24 cellular contexts compared by ENCODE assay signal in genomic region chr20:47172579-47172978, GRCh38.
DNase-seq lines count a peak whose midpoint lies in the region; ATAC-seq, FAIRE-seq and TF ChIP-seq lines count a peak whose summit lies in the region.
"Had no signal": no experiment of that assay in that cellular context is flagged by ENCODE, and none has a peak within 500 bp of the region (broad histone marks: within the 10 kb centered on the region; RNA-seq: fewer than 3 reads in every experiment).

No MANE protein-coding gene starts in this region.

- H3K23ac ChIP-seq in H1 (ENCODE audit: insufficient read length) = no peak overlapping the region

- H3K23me2 ChIP-seq in H1 (ENCODE audit: low read depth, low read length) = no peaks in the 10 kb centered on the region

- no peak overlapping the region for H3K14ac ChIP-seq in H1 (ENCODE audit: insufficient read length)

- H3K9me3 ChIP-seq in H1 (ENCODE audit: insufficient read depth in 2 of 2, low read depth in 1 of 2, low read length in 1 of 2) = no peaks in the 10 kb centered on the region
- no peaks in the 10 kb centered on the region for H3K9me3 ChIP-seq in spleen
- H3K9me3 ChIP-seq: A549; BE2C; BLaER1 treated with 17β-estradiol and CSF1 and Interleukin-3, amounts not matched to agents 10 nM and 100 nM had no signal

- H3K27me3 ChIP-seq in H1 (replicated peaks in 1 of 4; ENCODE audit: control insufficient read depth in 3 of 4, extremely low read depth in 1 of 4, insufficient read depth in 3 of 4, low read length in 3 of 4) (peaks cover 0 to 3% (median 0%) of the 10 kb centered on the region in 4 experiments; a peak in 1 of 7 replicates), spleen (replicated peaks in 1 of 7) (peaks cover 0 to 74% (median 0%) of the 10 kb centered on the region in 7 donors)
- H3K27me3 ChIP-seq: BLaER1 treated with 17β-estradiol and CSF1 and Interleukin-3, amounts not matched to agents 10 nM and 100 nM had no signal

- H2BK15ac ChIP-seq in H1 (ENCODE audit: low read length) = no peak overlapping the region

- H3K56ac ChIP-seq in H1 (replicated peaks; ENCODE audit: insufficient read length, low read depth, low read length) = no peak overlapping the region

- TF ChIP-seq POLR2A in H1 (IDR thresholded peaks at IDR 0.05; ENCODE audit: control extremely low read depth in 1 of 2, low read depth in 2 of 2, low read length in 2 of 2) (no peak), spleen (IDR thresholded peaks at IDR 0.05) (no peak)

- peak; percentile 72 for FAIRE-seq in HTR-8/SVneo (lab: Jason Lieb, UNC)
- FAIRE-seq in H1 (lab: Jason Lieb, UNC) = no peak
- FAIRE-seq: A549, D721Med, GM12891, GM18507 had no signal

- TF ChIP-seq CTCF in H1 (IDR thresholded peaks at IDR 0.05; ENCODE audit: control extremely low read depth in 1 of 3, insufficient read depth in 1 of 3, low read depth in 1 of 3, low read length in 3 of 3) = no peak
- TF ChIP-seq CTCF in spleen (IDR thresholded peaks at IDR 0.05 in 8 of 11, conservative IDR thresholded peaks at IDR 0.05 in 3 of 11) = no peak

- 90% methylated on average over 16 of the region's 16 CpGs; no CpG with 5 or more reads in 1 of the 2 experiments for WGBS in H1 (ENCODE audit: extremely low coverage in 1 of 2, insufficient coverage in 1 of 2, insufficient read length in 1 of 2, insufficient replicate concordance in 2 of 2, low coverage in 1 of 2, low lambda C conversion rate in 2 of 2, missing lambda C conversion rate in 1 of 2), 2 experiments
- WGBS in spleen, 5 donors = 83 to 90% (median 85%) methylated on average over 15 to 16 of the region's 16 CpGs

- H3K27ac ChIP-seq in H1 (ENCODE audit: low read depth, low read length) (no peak overlapping the region), spleen (no peak overlapping the region)
- H3K27ac ChIP-seq: A549; BLaER1 treated with 17β-estradiol and CSF1 and Interleukin-3, amounts not matched to agents 10 nM and 100 nM had no signal

- H3K36me3 ChIP-seq in H1 (ENCODE audit: control insufficient read depth in 2 of 4, insufficient read depth in 4 of 4, low read length in 3 of 4) (no peaks in the 10 kb centered on the region), spleen (no peaks in the 10 kb centered on the region)
- H3K36me3 ChIP-seq: BE2C; BLaER1 treated with 17β-estradiol and CSF1 and Interleukin-3, amounts not matched to agents 10 nM and 100 nM had no signal

- H3K79me2 ChIP-seq in H1 (ENCODE audit: control insufficient read depth in 1 of 2, insufficient read depth in 2 of 2, low read length in 2 of 2) = no peaks in the 10 kb centered on the region

- H4K8ac ChIP-seq in H1 (ENCODE audit: extremely low read depth, insufficient read depth, low read length) = no peak overlapping the region

- TF ChIP-seq RAD21 in H1 (IDR thresholded peaks at IDR 0.05 in 1 of 2, conservative IDR thresholded peaks at IDR 0.05 in 1 of 2; ENCODE audit: low read depth in 2 of 2, low read length in 2 of 2) = no peak

- no peak overlapping the region for H2BK5ac ChIP-seq in H1 (ENCODE audit: low read depth, low read length)

- no peak for ATAC-seq in HG03432 (IDR thresholded peaks at IDR 0.05; ENCODE audit: unreplicated experiment)
- ATAC-seq: A549 had no signal

- H3K4ac ChIP-seq in H1 (replicated peaks; ENCODE audit: insufficient read length, low read depth, low read length) = no peak overlapping the region

- POLR2A ChIA-PET in H1 (lab: Charles Lee; ENCODE audit: partially characterized antibody) = no interaction called here

- H3K4me3 ChIP-seq in H1 (ENCODE audit: extremely low read depth in 1 of 4, insufficient read depth in 2 of 4, low read depth in 3 of 4, low read length in 4 of 4) (no peak overlapping the region), spleen (no peak overlapping the region)
- H3K4me3 ChIP-seq: A549; BLaER1 treated with 17β-estradiol and CSF1 and Interleukin-3, amounts not matched to agents 10 nM and 100 nM had no signal

- no peaks in the 10 kb centered on the region for H3K79me1 ChIP-seq in H1 (ENCODE audit: low read depth, low read length)

- no peak overlapping the region for H2BK120ac ChIP-seq in H1 (replicated peaks; ENCODE audit: low read depth, low read length)

- H3K4me1 ChIP-seq in H1 (replicated peaks in 1 of 4; ENCODE audit: control insufficient read depth in 3 of 4, insufficient read depth in 4 of 4, low read length in 3 of 4) (no peaks in the 10 kb centered on the region), spleen (no peaks in the 10 kb centered on the region)
- H3K4me1 ChIP-seq: A549; BE2C; BLaER1 treated with 17β-estradiol and CSF1 and Interleukin-3, amounts not matched to agents 10 nM and 100 nM had no signal

- H2BK20ac ChIP-seq in H1 (ENCODE audit: low read length) = no peak overlapping the region

- no peak overlapping the region for H4K91ac ChIP-seq in H1 (replicated peaks; ENCODE audit: insufficient read length, low read length)

- no peak overlapping the region for H4K5ac ChIP-seq in H1 (ENCODE audit: insufficient read length, low read depth, low read length)

- CTCF ChIA-PET in H1 (lab: Charles Lee; ENCODE audit: partially characterized antibody) = interaction anchor here (1.3 kb wide), 1 partner anchor 420 kb away, joined by 4 read pairs; no protein-coding TSS in a partner anchor

- H2BK12ac ChIP-seq in H1 (ENCODE audit: low read depth, low read length) = 0 out of 2 replicates have a peak overlapping the region, but pooled peaks have one; percentile 4

- intact Hi-C loops in spleen (cut with DNase I; ENCODE audit: low total_unique reads) = no loop called here

- no peak overlapping the region for H2AK5ac ChIP-seq in H1 (ENCODE audit: low read depth, low read length)

- no peak overlapping the region for H3K9ac ChIP-seq in H1 (replicated peaks in 1 of 4; ENCODE audit: extremely low read depth in 1 of 4, low read depth in 3 of 4, low read length in 3 of 4)
- H3K9ac ChIP-seq: BLaER1 treated with 17β-estradiol and CSF1 and Interleukin-3, amounts not matched to agents 10 nM and 100 nM had no signal

- H2AFZ ChIP-seq in H1 (ENCODE audit: low read length) = no peak overlapping the region

- H3K18ac ChIP-seq in H1 (ENCODE audit: extremely low read depth, low read length) = no peak overlapping the region

- H4K20me1 ChIP-seq in H1 (replicated peaks in 1 of 2; ENCODE audit: control insufficient read depth in 1 of 2, insufficient read depth in 2 of 2, low read length in 2 of 2) = no peaks in the 10 kb centered on the region
- H4K20me1 ChIP-seq: BLaER1 treated with 17β-estradiol and CSF1 and Interleukin-3, amounts not matched to agents 10 nM and 100 nM had no signal

- H3K4me2 ChIP-seq in H1 (ENCODE audit: insufficient read depth in 1 of 2, low read depth in 2 of 2, low read length in 2 of 2) = no peak overlapping the region
- H3K4me2 ChIP-seq: A549; BLaER1 treated with 17β-estradiol and CSF1 and Interleukin-3, amounts not matched to agents 10 nM and 100 nM had no signal

- TF ChIP-seq EP300 in H1 (IDR thresholded peaks at IDR 0.05; ENCODE audit: borderline replicate concordance in 1 of 2, low read depth in 2 of 2, low read length in 2 of 2) = no peak

- DNase-seq in HTR-8/SVneo (ENCODE audit: insufficient read length, low spot score) = no peak
- DNase-seq in H1 (ENCODE audit: low read depth in 1 of 2, low spot score in 2 of 2) = no peak
- DNase-seq in spleen = peak; percentile 60
- DNase-seq in SHP77 (lab: John Stamatoyannopoulos, UW) = no peak
- no peak for DNase-seq in NAMALWA (ENCODE audit: low spot score)
- no peak for DNase-seq in cortex of kidney (lab: John Stamatoyannopoulos, UW)
- DNase-seq: 8988T; ACHN; AML-193; BE2C; CD4-positive, alpha-beta T cell; CD8-positive, alpha-beta memory T cell; DMS 273 treated with DMSO at 0.1 percent for 48 hours; DMS79 treated with DMSO at 0.1 percent for 48 hours; GF-D8; GOT3; H7; HCEC 1CT had no signal

TF ChIP-seq in H1, 55 proteins besides CTCF, POLR2A, EP300 and RAD21 (continues in another document):
- TF ChIP-seq NANOG (IDR thresholded peaks at IDR 0.05; ENCODE audit: insufficient read depth, low read depth, low read length, poor library complexity, severe bottlenecking) (no peak), GABPA (IDR thresholded peaks at IDR 0.05; ENCODE audit: borderline replicate concordance, insufficient read depth, low read length) (no peak), USF2 (IDR thresholded peaks at IDR 0.05; ENCODE audit: low read length) (no peak), SUZ12 (IDR thresholded peaks at IDR 0.05; ENCODE audit: low read length) (no peak), E2F6 (IDR thresholded peaks at IDR 0.05) (no peak), KDM4A (IDR thresholded peaks at IDR 0.05; ENCODE audit: low read depth, low read length, severe bottlenecking) (no peak), EZH2 (IDR thresholded peaks at IDR 0.05; ENCODE audit: low read depth, low read length, severe bottlenecking) (no peak), SP4 (IDR thresholded peaks at IDR 0.05; ENCODE audit: low read length) (no peak), RBBP5 (IDR thresholded peaks at IDR 0.05; ENCODE audit: borderline replicate concordance, low read depth, low read length) (no peak), TAF7 (optimal IDR thresholded peaks at IDR 0.05; ENCODE audit: borderline replicate concordance, low read depth, low read length) (no peak), POLR2AphosphoS5 (IDR thresholded peaks at IDR 0.05; ENCODE audit: low read depth, low read length) (no peak), TBP (IDR thresholded peaks at IDR 0.05; ENCODE audit: low read depth, low read length) (no peak), KDM5A (IDR thresholded peaks at IDR 0.05; ENCODE audit: low read length) (no peak), TAF1 (IDR thresholded peaks at IDR 0.05; ENCODE audit: low read depth, low read length) (no peak), BRCA1 (IDR thresholded peaks at IDR 0.05; ENCODE audit: low read depth, low read length) (no peak), BACH1 (IDR thresholded peaks at IDR 0.05; ENCODE audit: low read length) (no peak), SIX5 (IDR thresholded peaks at IDR 0.05; ENCODE audit: low read depth, low read length) (no peak), KDM1A (IDR thresholded peaks at IDR 0.05; ENCODE audit: borderline replicate concordance, low read length) (no peak), RNF2 (IDR thresholded peaks at IDR 0.05; ENCODE audit: borderline replicate concordance, low read depth, low read length, missing control alignments, poor library complexity, severe bottlenecking) (no peak)
